In the genomic region with DNA sequence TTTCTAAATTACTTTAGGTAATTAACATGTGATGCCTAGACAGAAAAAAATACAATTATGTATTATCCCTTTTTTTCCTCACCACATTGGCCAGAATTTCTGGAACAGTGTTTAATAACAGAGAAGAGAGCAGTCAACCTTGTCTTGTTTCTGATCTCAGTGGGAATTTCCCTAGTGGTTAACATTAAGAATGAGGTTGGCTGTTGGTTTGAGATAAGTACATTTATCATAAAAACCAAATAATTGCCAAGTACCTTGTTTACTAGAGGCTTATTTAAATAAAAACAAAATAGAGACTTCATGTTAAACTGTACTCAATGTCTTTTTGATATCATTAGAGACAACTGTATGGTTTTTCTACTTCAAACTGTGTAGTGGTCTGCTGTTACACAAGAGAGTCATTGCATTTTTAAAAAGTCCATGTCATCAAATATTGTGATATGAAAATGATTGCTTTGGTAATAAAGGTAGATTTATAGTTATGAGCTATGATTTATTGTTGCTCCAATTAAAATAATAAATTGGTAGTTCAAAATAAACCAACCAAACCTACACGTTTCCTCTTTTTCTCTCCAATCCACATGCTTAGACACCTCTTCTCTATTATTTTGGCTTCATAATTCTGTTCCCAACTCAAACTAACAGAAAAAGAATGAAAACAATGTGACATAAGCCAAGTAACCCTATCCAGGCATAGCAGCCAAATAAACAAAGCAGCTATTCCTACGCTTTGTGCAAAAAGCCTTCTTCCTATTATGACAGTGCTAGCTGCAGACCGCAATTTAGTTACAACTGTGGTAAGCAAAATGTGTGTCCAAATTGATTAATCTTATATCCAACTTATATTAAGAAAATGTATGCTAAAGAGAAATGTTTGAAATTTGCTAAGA, we compare ENCODE assay signal across 8 cellular contexts. TPM values are rescaled to one million over a fixed set of nuclear protein-coding genes. Genes with fewer than 3 reads are reported as not detected.
DNase-seq lines count a peak whose midpoint lies in the region; ATAC-seq and TF ChIP-seq lines count a peak whose summit lies in the region.

No MANE protein-coding gene starts in this region.

- peaks cover 78% of the 10 kb centered on the region for H3K4me1 Mint-ChIP-seq in activated naive CD8-positive, alpha-beta T cell (ENCODE audit: low read depth)
- peaks cover 48% of the 10 kb centered on the region for H3K4me1 Mint-ChIP-seq in mesothelial cell of epicardium

- peak overlapping the region; percentile 87 for H3K4me3 Mint-ChIP-seq in activated naive CD8-positive, alpha-beta T cell
- H3K4me3 Mint-ChIP-seq in mesothelial cell of epicardium = peak overlapping the region; percentile 30

- H3K36me3 Mint-ChIP-seq in activated naive CD8-positive, alpha-beta T cell = peaks cover 6% of the 10 kb centered on the region
- peaks cover 6% of the 10 kb centered on the region for H3K36me3 Mint-ChIP-seq in mesothelial cell of epicardium

- DNase-seq in mesothelial cell of epicardium (ENCODE audit: low spot score in 2 of 2, unreplicated experiment in 2 of 2) = no peak
- no peak for DNase-seq in stimulated activated CD4-positive, alpha-beta T cell treated with anti-CD3 and anti-CD28 coated beads, Interleukin-4, amount 100 ng/mL, for 1 hour
- DNase-seq in mesenteric fat pad (ENCODE audit: low spot score) = no peak
- DNase-seq in NCI-H1417 treated with DMSO at 0.1 percent for 48 hours (lab: John Stamatoyannopoulos, UW) = no peak

- ATAC-seq in GM18858 (IDR thresholded peaks at IDR 0.05; ENCODE audit: unreplicated experiment) = peak; percentile 24
- ATAC-seq in HG02938 (IDR thresholded peaks at IDR 0.05; ENCODE audit: unreplicated experiment) = peak; percentile 26
- no peak for ATAC-seq in GM18517 (IDR thresholded peaks at IDR 0.05; ENCODE audit: unreplicated experiment)

- no peaks in the 10 kb centered on the region for H3K9me3 Mint-ChIP-seq in activated naive CD8-positive, alpha-beta T cell (ENCODE audit: low read depth)
- peaks cover 19% of the 10 kb centered on the region for H3K9me3 Mint-ChIP-seq in mesothelial cell of epicardium

- peak overlapping the region; percentile 92 for H3K27ac Mint-ChIP-seq in activated naive CD8-positive, alpha-beta T cell
- peak overlapping the region; percentile 86 for H3K27ac Mint-ChIP-seq in mesothelial cell of epicardium

- no peak for TF ChIP-seq CTCF in mesothelial cell of epicardium (IDR thresholded peaks at IDR 0.05; ENCODE audit: unreplicated experiment)

- no peaks in the 10 kb centered on the region for H3K27me3 Mint-ChIP-seq in activated naive CD8-positive, alpha-beta T cell
- H3K27me3 Mint-ChIP-seq in mesothelial cell of epicardium (ENCODE audit: low read depth) = no peaks in the 10 kb centered on the region

RNA-seq across cellular contexts. Expression of a gene that starts 20.9 kb away (rescaled TPM):
- total RNA-seq in mesothelial cell of epicardium (53.0 to 59.0 TPM (median 54.5 TPM) in 3 replicates), mesenteric fat pad (77.3 TPM)
